In the genomic region with DNA sequence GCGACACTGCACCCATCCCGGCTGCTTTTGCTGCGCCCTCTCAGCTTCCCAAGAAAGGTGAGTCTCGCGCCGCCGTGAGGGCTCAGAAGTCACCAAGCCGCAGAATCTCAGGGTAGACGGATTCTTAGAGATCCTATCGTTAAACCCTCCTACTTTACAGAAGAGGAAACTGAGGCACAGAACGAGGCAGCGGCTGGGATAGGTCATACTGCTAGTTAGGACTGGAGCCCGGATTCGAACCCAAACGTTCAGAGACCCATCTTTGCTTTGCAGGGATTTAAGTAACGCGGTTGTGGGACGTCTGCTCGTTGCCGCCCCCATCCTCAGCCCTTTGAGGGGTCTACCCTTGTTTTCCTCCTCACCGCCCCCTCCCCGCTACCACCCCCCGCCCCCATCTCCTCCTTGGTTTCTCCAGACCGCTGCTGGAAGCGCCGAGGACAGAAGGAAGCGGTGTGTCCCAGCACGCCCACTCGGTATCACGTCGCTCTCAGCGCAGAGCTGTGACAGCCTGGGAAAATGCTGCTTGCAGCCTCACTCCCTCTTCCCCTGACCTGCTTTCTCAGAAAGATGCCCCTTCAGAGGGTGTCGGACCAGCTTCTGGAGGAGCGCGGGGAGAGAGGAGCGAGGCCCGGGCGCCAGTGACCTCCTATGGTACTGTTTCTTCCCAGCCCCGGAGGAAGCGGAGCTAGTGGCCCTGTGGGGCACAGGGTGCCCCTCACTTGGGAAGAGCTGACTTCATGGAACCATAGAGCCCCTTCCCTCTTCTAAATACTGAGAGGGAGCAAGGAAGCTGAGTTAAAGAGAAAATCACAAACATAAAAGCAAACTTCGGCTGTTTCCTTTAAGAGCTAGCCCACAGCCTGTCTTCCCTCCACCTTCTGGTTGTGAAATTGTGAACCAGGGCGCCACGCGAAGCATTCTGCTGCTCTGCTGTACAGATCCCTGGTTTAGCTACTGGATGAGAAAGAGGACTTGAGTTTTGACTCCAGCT, we compare ENCODE assay signal across 8 cellular contexts. TPM values are rescaled to one million over a fixed set of nuclear protein-coding genes. Genes with fewer than 3 reads are reported as not detected.
DNase-seq lines count a peak whose midpoint lies in the region; ATAC-seq and TF ChIP-seq lines count a peak whose summit lies in the region.

No MANE protein-coding gene starts in this region.

- no peaks in the 10 kb centered on the region for H3K27me3 ChIP-seq in right lobe of liver

- no peaks in the 10 kb centered on the region for H3K36me3 ChIP-seq in right lobe of liver

- intact Hi-C loops in right lobe of liver (cut with DNase I): no loop called here

- WGBS in right lobe of liver (ENCODE audit: insufficient coverage, low coverage, low lambda C conversion rate, missing lambda C conversion rate): 0% methylated on average over 21 of the region's 44 CpGs

- DNase-seq in SIG-M5 treated with dmso at 0.1 percent for 504 hours (lab: John Stamatoyannopoulos, UW; ENCODE audit: unreplicated experiment) (peak; percentile 70), SIG-M5 (lab: John Stamatoyannopoulos, UW) (no peak), Kasumi-1 (lab: John Stamatoyannopoulos, UW) (peak; percentile 36 to 56), ecto neural progenitor cell (ENCODE audit: low spot score) (peak; percentile 70), right lobe of liver (peak; percentile 51 to 70 (median 53)), DMS114 treated with DMSO at 0.1 percent for 48 hours (lab: John Stamatoyannopoulos, UW; ENCODE audit: unreplicated experiment) (no peak)
- DNase-seq in activated CD4-positive, alpha-beta T cell treated with anti-CD3 and anti-CD28 coated beads, Interleukin-2, amount 50 U/mL, for 1 hour: peak; percentile 17
- peak in 2 of 3 experiments; percentile 4 to 34 for DNase-seq in stimulated activated CD4-positive, alpha-beta T cell treated with anti-CD3 and anti-CD28 coated beads, TNF-alpha, amount 100 ng/mL, for 24 hours (ENCODE audit: low read depth in 3 of 3)

- TF ChIP-seq POLR2A in right lobe of liver (IDR thresholded peaks at IDR 0.05): no peak

- peak; percentile 23 to 36 (median 28) for ATAC-seq in right lobe of liver

- H3K4me3 ChIP-seq in right lobe of liver: peak overlapping the region; percentile 71 to 88 (median 76)

- TF ChIP-seq CTCF in right lobe of liver (IDR thresholded peaks at IDR 0.05): no peak

- H3K27ac ChIP-seq in right lobe of liver: peak overlapping the region; percentile 85 to 89 (median 89)

- H3K9me3 ChIP-seq in right lobe of liver: no peaks in the 10 kb centered on the region

- H3K4me1 ChIP-seq in right lobe of liver: peaks cover 0 to 27% (median 4%) of the 10 kb centered on the region in 4 donors

RNA-seq across cellular contexts. Expression of gene IL1RAP, which starts 0.6 kb away (rescaled TPM):
- total RNA-seq in right lobe of liver: 100 to 1,000 TPM in 1 of 6 experiments, 10 to 100 TPM in 5; 44.6 to 142 (median 60.5) TPM

Comparison
In these comparisons a context has a peak if more than half of its experiments do, and no peak if none do; other contexts are left out.
1. DNase-seq: peak in SIG-M5 treated with dmso at 0.1 percent for 504 hours (single experiment), Kasumi-1 (2 of 2), activated CD4-positive, alpha-beta T cell treated with anti-CD3 and anti-CD28 coated beads, Interleukin-2, amount 50 U/mL, for 1 hour (single experiment), ecto neural progenitor cell (single experiment), right lobe of liver (3 of 3) and stimulated activated CD4-positive, alpha-beta T cell treated with anti-CD3 and anti-CD28 coated beads, TNF-alpha, amount 100 ng/mL, for 24 hours (2 of 3); none in SIG-M5 (single experiment) and DMS114 treated with DMSO at 0.1 percent for 48 hours (single experiment).